ENCODE assay signal across 24 cellular contexts in the genomic region with DNA sequence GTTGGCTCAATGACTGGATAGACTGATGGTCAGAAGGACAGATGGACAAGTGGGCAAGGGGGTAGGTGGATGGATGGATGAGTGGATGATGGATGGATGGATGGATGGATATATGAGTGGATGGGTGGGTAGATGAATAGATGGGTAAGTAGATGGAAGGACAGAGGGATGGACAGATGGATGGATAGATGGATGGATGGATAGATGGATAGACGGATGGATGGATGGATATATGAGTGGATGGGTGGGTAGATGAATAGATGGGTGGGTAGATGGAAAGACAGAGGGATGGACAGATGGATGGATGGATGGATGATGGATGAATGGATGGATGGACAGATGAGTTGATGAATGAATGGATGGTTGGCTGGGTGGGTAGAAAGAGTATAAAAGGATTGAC.
A peak's percentile ranks its signal among the peaks of the same experiment; 100 is the strongest.
DNase-seq lines count a peak whose midpoint lies in the region; ATAC-seq, FAIRE-seq and TF ChIP-seq lines count a peak whose summit lies in the region.
"Had no signal": no experiment of that assay in that cellular context is flagged by ENCODE, and none has a peak within 500 bp of the region (broad histone marks: within the 10 kb centered on the region; RNA-seq: fewer than 3 reads in every experiment).

No MANE protein-coding gene starts in this region.

- CTCF ChIA-PET in HEK293 (lab: Yijun Ruan, JAX), result no interaction called here

- POLR2A ChIA-PET in HEK293 (lab: Yijun Ruan, JAX), result no interaction called here

- H3K27ac ChIP-seq in HEK293 (ENCODE audit: extremely low read depth, low read depth, low read length) (no peak overlapping the region), astrocyte (ENCODE audit: low read depth, low read length) (no peak overlapping the region)
- H3K27ac ChIP-seq: 22Rv1; A549; BLaER1 treated with 17β-estradiol and CSF1 and Interleukin-3, amounts not matched to agents 10 nM and 100 nM; C4-2B had no signal

- no peak overlapping the region for H3K4me2 ChIP-seq in astrocyte (ENCODE audit: low read length)
- H3K4me2 ChIP-seq: A549; BLaER1 treated with 17β-estradiol and CSF1 and Interleukin-3, amounts not matched to agents 10 nM and 100 nM had no signal

- no peak for ATAC-seq in GM21515 (IDR thresholded peaks at IDR 0.05; ENCODE audit: unreplicated experiment)
- ATAC-seq: A549; CD8-positive, alpha-beta T cell; GM12878 had no signal

- H3K27me3 Mint-ChIP-seq in astrocyte (ENCODE audit: low read depth, unreplicated experiment), result peaks cover 14% of the 10 kb centered on the region
- peaks cover 9% of the 10 kb centered on the region for H3K27me3 Mint-ChIP-seq in endothelial cell (ENCODE audit: unreplicated experiment)
- H3K27me3 Mint-ChIP-seq: B cell; CD4-positive, alpha-beta T cell had no signal

- H3K79me2 ChIP-seq in astrocyte (ENCODE audit: insufficient read depth, low read length), result no peaks in the 10 kb centered on the region

- no peaks in the 10 kb centered on the region for H3K4me1 Mint-ChIP-seq in astrocyte (ENCODE audit: low read depth, unreplicated experiment)
- no peaks in the 10 kb centered on the region for H3K4me1 Mint-ChIP-seq in endothelial cell (ENCODE audit: unreplicated experiment)
- H3K4me1 Mint-ChIP-seq: B cell had no signal

- H4K20me1 ChIP-seq in astrocyte (ENCODE audit: insufficient read depth, low read length), result no peaks in the 10 kb centered on the region
- H4K20me1 ChIP-seq: BLaER1 treated with 17β-estradiol and CSF1 and Interleukin-3, amounts not matched to agents 10 nM and 100 nM had no signal

- H3K9me3 ChIP-seq in HEK293 (ENCODE audit: control insufficient read depth, insufficient read depth, low read depth, low read length) (no peaks in the 10 kb centered on the region), astrocyte (ENCODE audit: insufficient read depth, low read depth, low read length) (no peaks in the 10 kb centered on the region)
- H3K9me3 ChIP-seq: A549 had no signal

- no peak overlapping the region for H2AFZ ChIP-seq in astrocyte (ENCODE audit: low read depth, low read length)

- DNase-seq in astrocyte (ENCODE audit: low read depth) (no peak), endothelial cell (ENCODE audit: low spot score) (no peak), NCI-H748 (lab: John Stamatoyannopoulos, UW; ENCODE audit: unreplicated experiment) (no peak)
- DNase-seq: AML-193; CD4-positive, alpha-beta T cell; CD8-positive, alpha-beta T cell; COR-L47; DMS 273 treated with DMSO at 0.1 percent for 48 hours; DMS153; DMS53; DMS79; DND-41; EL; GDM1 had no signal

- H3K4me3 ChIP-seq in HEK293 (ENCODE audit: low read depth, low read length) (no peak overlapping the region), astrocyte (ENCODE audit: insufficient read depth, low read depth, low read length) (no peak overlapping the region)
- H3K4me3 ChIP-seq: A549; BLaER1 treated with 17β-estradiol and CSF1 and Interleukin-3, amounts not matched to agents 10 nM and 100 nM; GM12878 had no signal

- H3K36me3 Mint-ChIP-seq in astrocyte (ENCODE audit: low read depth, unreplicated experiment), result no peaks in the 10 kb centered on the region
- H3K36me3 Mint-ChIP-seq in endothelial cell (ENCODE audit: low read depth, unreplicated experiment), result peaks cover 5% of the 10 kb centered on the region
- H3K36me3 Mint-ChIP-seq: CD8-positive, alpha-beta T cell had no signal

- no peaks in the 10 kb centered on the region for H3K27me3 ChIP-seq in astrocyte (ENCODE audit: insufficient read depth, low read length)
- H3K27me3 ChIP-seq: BLaER1 treated with 17β-estradiol and CSF1 and Interleukin-3, amounts not matched to agents 10 nM and 100 nM had no signal

- TF ChIP-seq CTCF in HEK293 (tag by site-specific recombination; IDR thresholded peaks at IDR 0.05), result no peak
- no peak for TF ChIP-seq CTCF in astrocyte (IDR thresholded peaks at IDR 0.05; ENCODE audit: insufficient read depth, low read depth, low read length)
- TF ChIP-seq CTCF in endothelial cell (IDR thresholded peaks at IDR 0.05; ENCODE audit: unreplicated experiment), result no peak

- no peak overlapping the region for H3K9ac ChIP-seq in astrocyte (ENCODE audit: low read length)
- H3K9ac ChIP-seq: BLaER1 treated with 17β-estradiol and CSF1 and Interleukin-3, amounts not matched to agents 10 nM and 100 nM had no signal

- H3K4me3 Mint-ChIP-seq in astrocyte (ENCODE audit: unreplicated experiment), result no peak overlapping the region
- H3K4me3 Mint-ChIP-seq in endothelial cell (ENCODE audit: unreplicated experiment), result peak overlapping the region; percentile 35
- H3K4me3 Mint-ChIP-seq: B cell; CD4-positive, alpha-beta T cell; CD8-positive, alpha-beta T cell had no signal

- H3K9me3 Mint-ChIP-seq in astrocyte (ENCODE audit: unreplicated experiment), result peaks cover 11% of the 10 kb centered on the region
- H3K9me3 Mint-ChIP-seq in endothelial cell (ENCODE audit: unreplicated experiment), result no peaks in the 10 kb centered on the region

- H3K4me1 ChIP-seq in HEK293 (ENCODE audit: control insufficient read depth, insufficient read depth, low read length), result peaks cover under 1% of the 10 kb centered on the region; the same call in 1 of the 2 replicates
- H3K4me1 ChIP-seq in astrocyte (ENCODE audit: insufficient read depth, low read length), result no peaks in the 10 kb centered on the region
- H3K4me1 ChIP-seq: A549; BLaER1 treated with 17β-estradiol and CSF1 and Interleukin-3, amounts not matched to agents 10 nM and 100 nM had no signal

- peak overlapping the region; percentile 54 for H3K27ac Mint-ChIP-seq in astrocyte (ENCODE audit: unreplicated experiment)
- H3K27ac Mint-ChIP-seq in endothelial cell (ENCODE audit: unreplicated experiment), result peak overlapping the region; percentile 16
- H3K27ac Mint-ChIP-seq: B cell; CD4-positive, alpha-beta T cell; CD8-positive, alpha-beta T cell had no signal

- FAIRE-seq in astrocyte (lab: Jason Lieb, UNC), result no peak
- FAIRE-seq: A549, GM12878, GM12892, GM18507 had no signal

- H3K36me3 ChIP-seq in HEK293 (ENCODE audit: control insufficient read depth in 2 of 2, insufficient read depth in 1 of 2, low read length in 2 of 2) (no peaks in the 10 kb centered on the region), astrocyte (ENCODE audit: insufficient read depth, low read length) (no peaks in the 10 kb centered on the region)
- H3K36me3 ChIP-seq: BLaER1 treated with 17β-estradiol and CSF1 and Interleukin-3, amounts not matched to agents 10 nM and 100 nM had no signal

TF ChIP-seq in HEK293, 187 proteins besides CTCF, POLR2A, EP300 and RAD21:
- TF ChIP-seq ZNF112 (tag by site-specific recombination; IDR thresholded peaks at IDR 0.05) (no peak), ZNF140 (tag by site-specific recombination; IDR thresholded peaks at IDR 0.05) (no peak), ZNF214 (tag by site-specific recombination; IDR thresholded peaks at IDR 0.05; ENCODE audit: borderline replicate concordance) (no peak), ZNF473 (tag by site-specific recombination; IDR thresholded peaks at IDR 0.05) (no peak), ZBTB17 (tag by site-specific recombination; IDR thresholded peaks at IDR 0.05) (peak; percentile 29; the same call in 1 of the 2 replicates), ZNF416 (tag by site-specific recombination; IDR thresholded peaks at IDR 0.05) (no peak), PRDM1 (tag by site-specific recombination; IDR thresholded peaks at IDR 0.05) (no peak), ZNF366 (tag by site-specific recombination; conservative IDR thresholded peaks at IDR 0.05) (peak; percentile 97), SCRT1 (tag by site-specific recombination; IDR thresholded peaks at IDR 0.05; ENCODE audit: borderline replicate concordance) (no peak), ZNF510 (tag by site-specific recombination; IDR thresholded peaks at IDR 0.05; ENCODE audit: insufficient replicate concordance) (no peak)
